ENCODE assay signal across 22 cellular contexts in the genomic region with DNA sequence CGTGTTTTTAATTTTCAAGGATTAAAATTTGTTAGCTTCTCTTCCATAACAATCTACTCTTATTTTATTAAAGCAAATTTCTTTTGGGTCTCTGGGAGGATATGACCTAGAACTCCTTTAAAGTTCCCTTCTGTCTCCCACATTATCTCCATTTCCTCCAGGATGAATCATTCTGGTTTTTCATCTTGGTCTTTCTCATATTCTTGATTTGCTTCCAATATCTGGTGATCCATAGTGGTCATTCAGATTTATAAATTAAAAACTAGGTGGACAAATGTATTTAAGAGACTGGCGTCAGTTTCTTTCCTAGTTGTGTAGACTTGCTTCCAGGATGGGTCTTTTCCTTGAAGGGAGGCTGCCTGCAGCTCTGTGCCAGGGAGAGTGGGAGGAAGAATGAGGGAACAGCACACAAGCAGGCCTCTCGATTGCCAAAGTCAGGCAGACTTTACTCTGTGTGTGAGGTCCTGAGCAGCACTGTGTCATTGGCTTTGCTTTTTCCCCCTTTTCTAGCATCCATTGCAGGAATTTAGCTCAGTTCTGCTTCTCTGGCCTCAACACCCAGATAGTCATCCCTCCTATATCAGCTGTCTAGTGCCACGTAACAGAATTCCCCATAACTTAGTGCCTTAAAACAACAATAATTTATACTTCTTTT. TPM values are rescaled to one million over a fixed set of nuclear protein-coding genes. Genes with fewer than 3 reads are reported as not detected.
A peak's percentile ranks its signal among the peaks of the same experiment; 100 is the strongest.
DNase-seq lines count a peak whose midpoint lies in the region; ATAC-seq and TF ChIP-seq lines count a peak whose summit lies in the region.
"Had no signal": no experiment of that assay in that cellular context is flagged by ENCODE, and none has a peak within 500 bp of the region (broad histone marks: within the 10 kb centered on the region; RNA-seq: fewer than 3 reads in every experiment).

No MANE protein-coding gene starts in this region.

- peak overlapping the region; percentile 62 for H2AFZ ChIP-seq in smooth muscle cell (ENCODE audit: low read depth)

- no peaks in the 10 kb centered on the region for H3K27me3 ChIP-seq in smooth muscle cell (ENCODE audit: low read depth)
- H3K27me3 ChIP-seq: tibial artery had no signal

- peaks cover 13% of the 10 kb centered on the region for H3F3A ChIP-seq in smooth muscle cell (ENCODE audit: low read depth)

- H3K9me3 ChIP-seq in smooth muscle cell (replicated peaks; ENCODE audit: low read depth) = peaks cover under 1% of the 10 kb centered on the region
- H3K9me3 ChIP-seq: prostate gland, tibial artery had no signal

- WGBS in smooth muscle cell (ENCODE audit: low lambda C conversion rate) = 58% methylated on average over 4 of the region's 4 CpGs

- no peak overlapping the region for H3K9ac ChIP-seq in smooth muscle cell (ENCODE audit: low read depth)

- no peaks in the 10 kb centered on the region for H3K36me3 ChIP-seq in smooth muscle cell (ENCODE audit: low read depth)
- H3K36me3 ChIP-seq: prostate gland, tibial artery had no signal

- H3K4me1 ChIP-seq in smooth muscle cell (ENCODE audit: low read depth) = peaks cover 15% of the 10 kb centered on the region
- H3K4me1 ChIP-seq: prostate gland, tibial artery had no signal

- H3K27ac ChIP-seq in smooth muscle cell (ENCODE audit: low read depth) = peak overlapping the region; percentile 90
- H3K27ac ChIP-seq: 22Rv1, prostate gland, tibial artery had no signal

- peak overlapping the region; percentile 45 for H3K4me2 ChIP-seq in smooth muscle cell

- DNase-seq in activated CD8-positive, alpha-beta memory T cell treated with anti-CD3 and anti-CD28 coated beads for 24 hours = peak; percentile 5
- no peak for DNase-seq in activated CD8-positive, alpha-beta memory T cell treated with anti-CD3 and anti-CD28 coated beads, Interleukin-2, amount 50 U/mL, for 4 hours
- peak; percentile 68 for DNase-seq in amniotic epithelial cell (ENCODE audit: low read depth)
- no peak for DNase-seq in left lobe of liver (ENCODE audit: low spot score)
- DNase-seq in smooth muscle cell (lab: John Stamatoyannopoulos, UW; ENCODE audit: unreplicated experiment) = no peak
- DNase-seq: activated B cell treated with CpG ODN at 0.5 μM for 24 hours, anterior cingulate cortex, caudate nucleus, cortex of kidney, MM.1S, NCI-H226, tibial artery had no signal

- no peaks in the 10 kb centered on the region for H3K79me2 ChIP-seq in smooth muscle cell (ENCODE audit: low read depth)

- no peak for TF ChIP-seq CTCF in smooth muscle cell (IDR thresholded peaks at IDR 0.05; ENCODE audit: borderline replicate concordance, insufficient read depth, poor library complexity, severe bottlenecking)

- no peaks in the 10 kb centered on the region for H4K20me1 ChIP-seq in smooth muscle cell (ENCODE audit: low read depth)

- ATAC-seq in left lobe of liver (peak; percentile 11), HG03097 (IDR thresholded peaks at IDR 0.05; ENCODE audit: low FRiP score, unreplicated experiment) (no peak), HG02884 (IDR thresholded peaks at IDR 0.05; ENCODE audit: unreplicated experiment) (no peak), HG03354 (IDR thresholded peaks at IDR 0.05; ENCODE audit: poor library complexity, severe bottlenecking, unreplicated experiment) (no peak)
- ATAC-seq: esophagus mucosa; Panc1; stimulated activated naive CD8-positive, alpha-beta T cell treated with anti-CD3 and anti-CD28 coated beads, Interleukin-15, Interleukin-2, amounts not matched to agents 100 U/mL and 50 U/mL, for 24 hours had no signal

- H3K4me3 ChIP-seq in smooth muscle cell = no peak overlapping the region
- H3K4me3 ChIP-seq: prostate gland, tibial artery had no signal

RNA-seq across cellular contexts. Expression of gene FOXO6, which starts 48.1 kb away (rescaled TPM):
- 0.38 TPM for total RNA-seq in left lobe of liver
- 0.85 and 0.99 TPM in 2 replicates for total RNA-seq in smooth muscle cell
- 1.7 and 2.3 TPM in 2 replicates for polyA plus RNA-seq in smooth muscle cell
- total RNA-seq: esophagus mucosa, lung microvascular endothelial cell had no signal
- polyA plus RNA-seq: CD8-positive, alpha-beta memory T cell had no signal

Comparison
In these comparisons a context has a peak if more than half of its experiments do, and no peak if none do; other contexts are left out.
1. DNase-seq: peak in activated CD8-positive, alpha-beta memory T cell treated with anti-CD3 and anti-CD28 coated beads for 24 hours (single experiment) and amniotic epithelial cell (single experiment); none in activated CD8-positive, alpha-beta memory T cell treated with anti-CD3 and anti-CD28 coated beads, Interleukin-2, amount 50 U/mL, for 4 hours (single experiment), left lobe of liver (single experiment) and smooth muscle cell (single experiment).